Comparison of ENCODE assay signal across 1 cellular context in the genomic region with DNA sequence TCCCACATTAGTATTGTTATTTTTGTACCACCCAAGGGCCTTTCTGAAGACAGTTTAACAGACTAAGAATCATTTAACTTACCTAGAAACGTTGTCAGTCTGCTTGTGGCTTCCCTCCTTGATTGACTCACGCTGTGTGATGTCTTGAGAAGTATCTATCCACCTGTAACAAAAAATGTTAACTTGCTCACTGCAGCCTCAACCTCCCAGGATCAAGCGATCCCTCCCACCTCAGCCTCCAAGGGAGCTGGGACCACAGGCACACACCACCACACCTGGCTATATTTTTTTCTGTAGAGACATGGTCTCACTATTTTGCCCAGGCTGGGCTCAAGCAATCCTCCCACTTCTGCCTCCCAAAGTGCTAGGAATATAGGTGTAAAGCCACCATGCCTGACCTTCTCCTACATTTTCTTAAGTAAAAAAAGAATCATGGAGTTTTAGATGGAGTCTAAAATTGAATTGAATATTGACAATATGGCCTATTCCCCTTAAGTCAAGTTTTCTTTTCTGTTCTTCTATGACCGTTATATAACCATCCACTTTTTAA.
A peak's percentile ranks its signal among the peaks of the same experiment; 100 is the strongest.
TF ChIP-seq lines count a peak whose summit lies in the region.

No MANE protein-coding gene starts in this region.

TF ChIP-seq in K562, 482 proteins besides CTCF, POLR2A, EP300 and RAD21 (continued from another document):
- TF ChIP-seq, protein P1, sequence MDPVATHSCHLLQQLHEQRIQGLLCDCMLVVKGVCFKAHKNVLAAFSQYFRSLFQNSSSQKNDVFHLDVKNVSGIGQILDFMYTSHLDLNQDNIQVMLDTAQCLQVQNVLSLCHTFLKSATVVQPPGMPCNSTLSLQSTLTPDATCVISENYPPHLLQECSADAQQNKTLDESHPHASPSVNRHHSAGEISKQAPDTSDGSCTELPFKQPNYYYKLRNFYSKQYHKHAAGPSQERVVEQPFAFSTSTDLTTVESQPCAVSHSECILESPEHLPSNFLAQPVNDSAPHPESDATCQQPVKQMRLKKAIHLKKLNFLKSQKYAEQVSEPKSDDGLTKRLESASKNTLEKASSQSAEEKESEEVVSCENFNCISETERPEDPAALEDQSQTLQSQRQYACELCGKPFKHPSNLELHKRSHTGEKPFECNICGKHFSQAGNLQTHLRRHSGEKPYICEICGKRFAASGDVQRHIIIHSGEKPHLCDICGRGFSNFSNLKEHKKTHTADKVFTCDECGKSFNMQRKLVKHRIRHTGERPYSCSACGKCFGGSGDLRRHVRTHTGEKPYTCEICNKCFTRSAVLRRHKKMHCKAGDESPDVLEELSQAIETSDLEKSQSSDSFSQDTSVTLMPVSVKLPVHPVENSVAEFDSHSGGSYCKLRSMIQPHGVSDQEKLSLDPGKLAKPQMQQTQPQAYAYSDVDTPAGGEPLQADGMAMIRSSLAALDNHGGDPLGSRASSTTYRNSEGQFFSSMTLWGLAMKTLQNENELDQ (CRISPR knock-in tag; IDR thresholded peaks at IDR 0.05; ENCODE audit: borderline replicate concordance), result no peak
- TF ChIP-seq POLR2AphosphoS5 (IDR thresholded peaks at IDR 0.05; ENCODE audit: control insufficient read depth, insufficient read depth, low read depth, low read length) (peak; percentile 64; the same call in 1 of the 2 replicates), ZNF586 (CRISPR knock-in tag; conservative IDR thresholded peaks at IDR 0.05) (no peak), IFI16 (CRISPR knock-in tag; IDR thresholded peaks at IDR 0.05) (no peak), LARP7 (IDR thresholded peaks at IDR 0.05) (no peak), COPS2 (conservative IDR thresholded peaks at IDR 0.05) (no peak), POLR2B (IDR thresholded peaks at IDR 0.05; ENCODE audit: low read depth, partially characterized antibody) (peak; percentile 60), ARID2 (IDR thresholded peaks at IDR 0.05) (no peak), SRSF1 (IDR thresholded peaks at IDR 0.05; ENCODE audit: low read depth, low read length) (no peak)
- TF ChIP-seq, protein P2, sequence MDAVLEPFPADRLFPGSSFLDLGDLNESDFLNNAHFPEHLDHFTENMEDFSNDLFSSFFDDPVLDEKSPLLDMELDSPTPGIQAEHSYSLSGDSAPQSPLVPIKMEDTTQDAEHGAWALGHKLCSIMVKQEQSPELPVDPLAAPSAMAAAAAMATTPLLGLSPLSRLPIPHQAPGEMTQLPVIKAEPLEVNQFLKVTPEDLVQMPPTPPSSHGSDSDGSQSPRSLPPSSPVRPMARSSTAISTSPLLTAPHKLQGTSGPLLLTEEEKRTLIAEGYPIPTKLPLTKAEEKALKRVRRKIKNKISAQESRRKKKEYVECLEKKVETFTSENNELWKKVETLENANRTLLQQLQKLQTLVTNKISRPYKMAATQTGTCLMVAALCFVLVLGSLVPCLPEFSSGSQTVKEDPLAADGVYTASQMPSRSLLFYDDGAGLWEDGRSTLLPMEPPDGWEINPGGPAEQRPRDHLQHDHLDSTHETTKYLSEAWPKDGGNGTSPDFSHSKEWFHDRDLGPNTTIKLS (IDR thresholded peaks at IDR 0.05; ENCODE audit: borderline replicate concordance, low read depth), result no peak
- TF ChIP-seq, protein P3, sequence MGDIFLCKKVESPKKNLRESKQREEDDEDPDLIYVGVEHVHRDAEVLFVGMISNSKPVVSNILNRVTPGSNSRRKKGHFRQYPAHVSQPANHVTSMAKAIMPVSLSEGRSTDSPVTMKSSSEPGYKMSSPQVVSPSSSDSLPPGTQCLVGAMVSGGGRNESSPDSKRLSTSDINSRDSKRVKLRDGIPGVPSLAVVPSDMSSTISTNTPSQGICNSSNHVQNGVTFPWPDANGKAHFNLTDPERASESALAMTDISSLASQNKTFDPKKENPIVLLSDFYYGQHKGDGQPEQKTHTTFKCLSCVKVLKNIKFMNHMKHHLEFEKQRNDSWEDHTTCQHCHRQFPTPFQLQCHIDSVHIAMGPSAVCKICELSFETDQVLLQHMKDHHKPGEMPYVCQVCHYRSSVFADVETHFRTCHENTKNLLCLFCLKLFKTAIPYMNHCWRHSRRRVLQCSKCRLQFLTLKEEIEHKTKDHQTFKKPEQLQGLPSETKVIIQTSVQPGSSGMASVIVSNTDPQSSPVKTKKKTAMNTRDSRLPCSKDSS (IDR thresholded peaks at IDR 0.05; ENCODE audit: low read depth, partially characterized antibody), result no peak
